Comparison of ENCODE assay signal across 12 cellular contexts in the genomic region with DNA sequence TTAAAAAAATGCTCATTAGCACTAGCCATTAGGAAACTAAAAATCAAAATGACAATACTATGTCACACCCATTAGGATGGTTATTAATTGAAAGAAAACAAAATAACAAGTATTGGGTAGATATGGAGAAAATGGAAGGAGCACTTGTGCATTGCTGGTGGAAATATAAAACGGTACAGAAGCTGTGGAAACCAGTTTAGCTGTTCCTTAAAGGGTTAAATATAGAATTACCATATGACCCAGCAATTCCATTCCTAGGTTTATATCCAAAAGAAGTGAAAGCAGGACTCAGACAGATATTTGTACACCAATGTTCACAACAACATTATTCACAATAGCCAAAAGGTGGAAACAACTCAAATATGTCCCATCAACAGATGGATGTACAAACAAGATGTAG. TPM values are rescaled to one million over a fixed set of nuclear protein-coding genes. Genes with fewer than 3 reads are reported as not detected.
"Had no signal": no experiment of that assay in that cellular context is flagged by ENCODE, and none has a peak within 500 bp of the region (broad histone marks: within the 10 kb centered on the region; RNA-seq: fewer than 3 reads in every experiment).

No MANE protein-coding gene starts in this region.

RNA-seq across cellular contexts. Expression of gene CHCT1, which starts 44.1 kb away (rescaled TPM):
- total RNA-seq: activated CD4-positive, alpha-beta memory T cell treated with anti-CD3 and anti-CD28 coated beads for 36 hours; activated CD4-positive, alpha-beta memory T cell treated with anti-CD3 and anti-CD28 coated beads, Interleukin-2, amount 10 ng/mL, durations not matched to agents 7 days and 5 days; activated CD4-positive, alpha-beta T cell treated with anti-CD3 and anti-CD28 coated beads, Interleukin-2, amount 10 ng/mL, durations not matched to agents 24 days and 14 days; activated CD4-positive, alpha-beta T cell treated with anti-CD3 and anti-CD28 coated beads, Interleukin-2, amount 10 ng/mL, durations not matched to agents 7 days and 5 days; activated CD8-positive, alpha-beta memory T cell treated with anti-CD3 and anti-CD28 coated beads for 36 hours; activated CD8-positive, alpha-beta memory T cell treated with anti-CD3 and anti-CD28 coated beads, Interleukin-2, amount 10 ng/mL, durations not matched to agents 7 days and 5 days; activated CD8-positive, alpha-beta T cell treated with anti-CD3 and anti-CD28 coated beads for 36 hours; activated CD8-positive, alpha-beta T cell treated with anti-CD3 and anti-CD28 coated beads, Interleukin-2, amount 10 ng/mL, durations not matched to agents 7 days and 5 days; T-helper 1 cell treated with Interleukin-12 subunit alpha and Interleukin-12 subunit beta and Interleukin-4 antibody, amounts not matched to agents 30 ng/mL and 1 ng/mL, for 36 hours; T-helper 17 cell; T-helper 2 cell treated with Interferon-gamma antibody and Interleukin-4, amounts not matched to agents 100 ng/mL and 5 ng/mL, for 36 hours; WTC11 had no signal
